1 cellular context compared by ENCODE assay signal in genomic region chr7:148919859-148920258, GRCh38.
TF ChIP-seq lines count a peak whose summit lies in the region.

No MANE protein-coding gene starts in this region.

TF ChIP-seq in GM12878, 131 proteins besides CTCF, POLR2A, EP300 and RAD21:
- TF ChIP-seq RUNX3 (IDR thresholded peaks at IDR 0.05; ENCODE audit: low read length) (peak; percentile 35), ZNF207 (IDR thresholded peaks at IDR 0.05; ENCODE audit: borderline replicate concordance) (no peak), CREM (IDR thresholded peaks at IDR 0.05; ENCODE audit: low read depth) (peak; percentile 27; the same call in 1 of the 2 replicates), IKZF2 (IDR thresholded peaks at IDR 0.05) (peak in 1 of 2 experiments; percentile 24; a peak in 1 of 4 replicates), CREB1 (IDR thresholded peaks at IDR 0.05; ENCODE audit: low read depth) (peak; percentile 66)
